Comparison of ENCODE assay signal across 8 cellular contexts in genomic region chr17:51797150-51797549, GRCh38.
"Had no signal": no experiment of that assay in that cellular context is flagged by ENCODE, and none has a peak within 500 bp of the region (broad histone marks: within the 10 kb centered on the region; RNA-seq: fewer than 3 reads in every experiment).

No MANE protein-coding gene starts in this region.

- H3K4me3 ChIP-seq: GM12878 had no signal

- ATAC-seq: GM12878 had no signal

- FAIRE-seq: G401.6, GM12878, GM12891, GM12892, GM18507, GM19239 had no signal

- DNase-seq: GDM1, GF-D8 had no signal
